27 cellular contexts compared by ENCODE assay signal in genomic region chr2:207265849-207266248, GRCh38.
DNase-seq lines count a peak whose midpoint lies in the region; ATAC-seq and TF ChIP-seq lines count a peak whose summit lies in the region.
"Had no signal": no experiment of that assay in that cellular context is flagged by ENCODE, and none has a peak within 500 bp of the region (broad histone marks: within the 10 kb centered on the region; RNA-seq: fewer than 3 reads in every experiment).

No MANE protein-coding gene starts in this region.

- no peaks in the 10 kb centered on the region for H3K36me3 Mint-ChIP-seq in mesothelial cell of epicardium
- H3K36me3 Mint-ChIP-seq: activated CD8-positive, alpha-beta memory T cell treated with anti-CD3 and anti-CD28 coated beads, Interleukin-2, amount 10 ng/mL, durations not matched to agents 7 days and 5 days; CD4-positive, CD25-positive, alpha-beta regulatory T cell; natural killer cell had no signal

- no peaks in the 10 kb centered on the region for H3K9me3 Mint-ChIP-seq in mesothelial cell of epicardium
- H3K9me3 Mint-ChIP-seq: natural killer cell had no signal

- intact Hi-C loops in left cardiac atrium (cut with DNase I): no loop called here

- TF ChIP-seq CTCF in 22Rv1 (IDR thresholded peaks at IDR 0.05): no peak
- no peak for TF ChIP-seq CTCF in mesothelial cell of epicardium (IDR thresholded peaks at IDR 0.05; ENCODE audit: unreplicated experiment)

- no peak for ATAC-seq in HG03460 (IDR thresholded peaks at IDR 0.05; ENCODE audit: unreplicated experiment)
- ATAC-seq in left cardiac atrium: no peak
- ATAC-seq: activated CD8-positive, alpha-beta memory T cell treated with anti-CD3 and anti-CD28 coated beads, Interleukin-2, amount 10 ng/mL, durations not matched to agents 7 days and 5 days; left colon; natural killer cell; PC-3; right cardiac atrium; upper lobe of right lung had no signal

- 0 out of 2 replicates have a peak overlapping the region, but pooled peaks have one; percentile 15 for H3K27ac ChIP-seq in 22Rv1
- H3K27ac ChIP-seq: breast epithelium, coronary artery, parathyroid adenoma, upper lobe of right lung had no signal

- no peak overlapping the region for H3K4me3 Mint-ChIP-seq in mesothelial cell of epicardium
- H3K4me3 Mint-ChIP-seq: activated CD8-positive, alpha-beta memory T cell treated with anti-CD3 and anti-CD28 coated beads, Interleukin-2, amount 10 ng/mL, durations not matched to agents 7 days and 5 days; CD4-positive, CD25-positive, alpha-beta regulatory T cell; natural killer cell had no signal

- no peaks in the 10 kb centered on the region for H3K4me1 Mint-ChIP-seq in mesothelial cell of epicardium
- H3K4me1 Mint-ChIP-seq: activated CD8-positive, alpha-beta memory T cell treated with anti-CD3 and anti-CD28 coated beads, Interleukin-2, amount 10 ng/mL, durations not matched to agents 7 days and 5 days; CD4-positive, CD25-positive, alpha-beta regulatory T cell; natural killer cell had no signal

- DNase-seq in EL (peak; percentile 80), RPMI7951 (ENCODE audit: low read depth) (peak; percentile 62), fibroblast of the conjunctiva (ENCODE audit: low read depth) (peak; percentile 48), mesothelial cell of epicardium (ENCODE audit: low spot score in 2 of 2, unreplicated experiment in 2 of 2) (no peak), left cardiac atrium (no peak)
- DNase-seq in stimulated activated CD4-positive, alpha-beta T cell treated with anti-CD3 and anti-CD28 coated beads, Interleukin-2, amount 100 ng/mL, for 24 hours: no peak
- DNase-seq: ACHN; activated CD4-positive, alpha-beta T cell treated with anti-CD3 and anti-CD28 coated beads for 48 hours; activated CD8-positive, alpha-beta memory T cell treated with anti-CD3 and anti-CD28 coated beads, Interleukin-2, amount 10 ng/mL, durations not matched to agents 7 days and 5 days; CD4-positive, CD25-positive, alpha-beta regulatory T cell; HCEC 1CT; KG1; left colon; natural killer cell; NCI-H1694; NCI-H526 treated with DMSO at 0.1 percent for 48 hours; PC-3; right cardiac atrium; SHP77; stimulated activated CD8-positive, alpha-beta memory T cell treated with anti-CD3 and anti-CD28 coated beads, Interleukin-4, amount 100 ng/mL, for 48 hours; upper lobe of right lung had no signal

- H3K27me3 Mint-ChIP-seq in mesothelial cell of epicardium (ENCODE audit: low read depth): peaks cover 2% of the 10 kb centered on the region
- H3K27me3 Mint-ChIP-seq: activated CD8-positive, alpha-beta memory T cell treated with anti-CD3 and anti-CD28 coated beads, Interleukin-2, amount 10 ng/mL, durations not matched to agents 7 days and 5 days; CD4-positive, CD25-positive, alpha-beta regulatory T cell had no signal

- no peak overlapping the region for H3K27ac Mint-ChIP-seq in mesothelial cell of epicardium
- H3K27ac Mint-ChIP-seq: activated CD8-positive, alpha-beta memory T cell treated with anti-CD3 and anti-CD28 coated beads, Interleukin-2, amount 10 ng/mL, durations not matched to agents 7 days and 5 days; activated T-helper 2 cell treated with anti-CD3 and anti-CD28 coated beads, Interferon-gamma antibody, Interleukin-2, Interleukin-4, amounts not matched to agents 10 μg/mL and 5 μg/mL and 100 μg/mL, durations not matched to agents 14 hours and 24 hours and 36 hours; CD4-positive, CD25-positive, alpha-beta regulatory T cell; natural killer cell had no signal

Comparison
In these comparisons a context has a peak if more than half of its experiments do, and no peak if none do; other contexts are left out.
1. DNase-seq: peak in EL (single experiment), RPMI7951 (single experiment) and fibroblast of the conjunctiva (single experiment); none in mesothelial cell of epicardium (0 of 2), stimulated activated CD4-positive, alpha-beta T cell treated with anti-CD3 and anti-CD28 coated beads, Interleukin-2, amount 100 ng/mL, for 24 hours (0 of 2) and left cardiac atrium (single experiment).